Comparison of ENCODE assay signal across 23 cellular contexts in genomic region chr2:40516604-40517003, GRCh38.
"Had no signal": no experiment of that assay in that cellular context is flagged by ENCODE, and none has a peak within 500 bp of the region (broad histone marks: within the 10 kb centered on the region; RNA-seq: fewer than 3 reads in every experiment).

No MANE protein-coding gene starts in this region.

- H3K79me2 ChIP-seq: hepatocyte had no signal

- H3K4me2 ChIP-seq: hepatocyte had no signal

- ATAC-seq: effector memory CD8-positive, alpha-beta T cell; esophagus mucosa; left ventricle myocardium superior; natural killer cell; upper lobe of right lung had no signal

- H2AFZ ChIP-seq: hepatocyte had no signal

- FAIRE-seq: bronchial epithelial cell, endothelial cell of umbilical vein, frontal cortex had no signal

- DNase-seq: activated CD4-positive, alpha-beta T cell treated with anti-CD3 and anti-CD28 coated beads for 1 hour; activated CD4-positive, alpha-beta T cell treated with anti-CD3 and anti-CD28 coated beads, Interleukin-2, amount 50 U/mL, for 4 hours; activated effector memory CD4-positive, alpha-beta T cell treated with anti-CD3 and anti-CD28 coated beads, Interleukin-2, amount 50 U/mL, for 16 hours; activated naive CD4-positive, alpha-beta T cell treated with anti-CD3 and anti-CD28 coated beads, Interleukin-2, amount 10 ng/mL, durations not matched to agents 7 days and 5 days; colonic mucosa; dorsolateral prefrontal cortex; effector memory CD8-positive, alpha-beta T cell; glutamatergic neuron; left ventricle myocardium superior; midbrain; natural killer cell; retina; sigmoid colon; stimulated activated CD4-positive, alpha-beta T cell treated with anti-CD3 and anti-CD28 coated beads, Interleukin-2, amount 100 ng/mL, for 48 hours; stimulated activated CD8-positive, alpha-beta memory T cell treated with anti-CD3 and anti-CD28 coated beads, Interleukin-4, amount 100 ng/mL, for 48 hours; stimulated activated naive CD4-positive, alpha-beta T cell; upper lobe of right lung had no signal

- H3K36me3 ChIP-seq: colonic mucosa, sigmoid colon, upper lobe of right lung had no signal

- H3K4me1 ChIP-seq: colonic mucosa had no signal

- H3K27me3 ChIP-seq: colonic mucosa, dorsolateral prefrontal cortex, hepatocyte, sigmoid colon, upper lobe of right lung had no signal

- H3K4me3 ChIP-seq: colonic mucosa, dorsolateral prefrontal cortex, hepatocyte, sigmoid colon, upper lobe of right lung had no signal

- H3K27ac ChIP-seq: colonic mucosa, dorsolateral prefrontal cortex, hepatocyte, upper lobe of right lung, VCaP had no signal

- H3K9me3 ChIP-seq: colonic mucosa, sigmoid colon, upper lobe of right lung had no signal
